ENCODE assay signal across 26 cellular contexts in the genomic region with DNA sequence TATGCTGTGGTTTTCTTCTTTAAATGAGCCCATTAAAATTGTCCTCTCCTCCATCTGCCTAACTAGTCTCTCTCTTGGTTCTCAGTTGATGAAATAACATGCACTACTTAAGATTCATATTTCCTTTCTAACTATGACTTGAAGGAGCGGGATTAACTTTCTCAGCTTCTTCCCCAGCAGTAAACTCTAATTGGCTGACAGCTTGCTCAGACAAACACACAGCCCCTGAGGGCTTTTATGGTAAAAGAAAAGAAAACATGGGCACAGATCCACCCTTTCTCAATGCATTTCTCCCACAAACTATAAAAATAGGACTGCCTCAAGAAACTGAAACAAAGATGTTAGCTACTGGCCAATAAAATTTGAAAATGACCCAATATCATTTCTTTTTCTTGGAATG.
DNase-seq lines count a peak whose midpoint lies in the region; ATAC-seq and TF ChIP-seq lines count a peak whose summit lies in the region.
"Had no signal": no experiment of that assay in that cellular context is flagged by ENCODE, and none has a peak within 500 bp of the region (broad histone marks: within the 10 kb centered on the region; RNA-seq: fewer than 3 reads in every experiment).

No MANE protein-coding gene starts in this region.

- H3K9me3 ChIP-seq in adipocyte (ENCODE audit: control insufficient read depth, low read length) (no peaks in the 10 kb centered on the region), prostate gland (no peaks in the 10 kb centered on the region)
- H3K9me3 ChIP-seq: lower lobe of right lung, sigmoid colon, SJCRH30, stomach had no signal

- H3K4me1 ChIP-seq in adipocyte (ENCODE audit: control insufficient read depth, insufficient read depth, low read length) (peaks cover 23% of the 10 kb centered on the region), prostate gland (replicated peaks) (no peaks in the 10 kb centered on the region)
- H3K4me1 ChIP-seq: lower lobe of right lung, sigmoid colon, SJCRH30, stomach had no signal

- no peaks in the 10 kb centered on the region for H3K4me1 Mint-ChIP-seq in activated CD4-positive, alpha-beta T cell treated with anti-CD3 and anti-CD28 coated beads, Interleukin-2, amount 10 ng/mL, durations not matched to agents 24 days and 14 days
- H3K4me1 Mint-ChIP-seq: CD14-positive monocyte, neural crest cell had no signal

- ATAC-seq in GM18511 (IDR thresholded peaks at IDR 0.05; ENCODE audit: unreplicated experiment): no peak
- ATAC-seq: activated T-cell treated with anti-CD3 and anti-CD28 coated beads, Interleukin-2, amount 50 U/mL, for 4 hours; lower lobe of right lung had no signal

- TF ChIP-seq CTCF in prostate gland (IDR thresholded peaks at IDR 0.05): no peak

- no peak overlapping the region for H3K4me3 Mint-ChIP-seq in activated CD4-positive, alpha-beta T cell treated with anti-CD3 and anti-CD28 coated beads, Interleukin-2, amount 10 ng/mL, durations not matched to agents 24 days and 14 days
- H3K4me3 Mint-ChIP-seq: activated naive CD4-positive, alpha-beta T cell treated with anti-CD3 and anti-CD28 coated beads for 36 hours; activated T-cell treated with anti-CD3 and anti-CD28 coated beads, Interleukin-2, amount 50 U/mL, for 4 hours; CD14-positive monocyte; neural crest cell had no signal

- 22% methylated on average over 1 of the region's 1 CpG for WGBS in prostate gland

- H3K27me3 ChIP-seq in adipocyte (replicated peaks; ENCODE audit: control insufficient read depth, insufficient read depth, low read length): no peaks in the 10 kb centered on the region
- H3K27me3 ChIP-seq in prostate gland (replicated peaks; ENCODE audit: insufficient read depth): no peaks in the 10 kb centered on the region
- H3K27me3 ChIP-seq: sigmoid colon, SJCRH30, stomach had no signal

- H3K27ac Mint-ChIP-seq in activated CD4-positive, alpha-beta T cell treated with anti-CD3 and anti-CD28 coated beads, Interleukin-2, amount 10 ng/mL, durations not matched to agents 24 days and 14 days: no peak overlapping the region
- H3K27ac Mint-ChIP-seq: activated naive CD4-positive, alpha-beta T cell treated with anti-CD3 and anti-CD28 coated beads for 36 hours; CD14-positive monocyte had no signal

- H3K9ac ChIP-seq in adipocyte (ENCODE audit: low read length): peak overlapping the region; percentile 1

- H3K4me3 ChIP-seq in adipocyte (ENCODE audit: low read length) (no peak overlapping the region), prostate gland (no peak overlapping the region)
- H3K4me3 ChIP-seq: lower lobe of right lung, sigmoid colon, SJCRH30, stomach had no signal

- TF ChIP-seq POLR2A in prostate gland (IDR thresholded peaks at IDR 0.05): no peak

- intact Hi-C loops in prostate gland (cut with DNase I): no loop called here
- intact Hi-C loops in activated CD4-positive, alpha-beta T cell treated with anti-CD3 and anti-CD28 coated beads, Interleukin-2, amount 10 ng/mL, durations not matched to agents 24 days and 14 days (cut with micrococcal nuclease): no loop called here

- DNase-seq in M059J (ENCODE audit: low read depth) (peak; percentile 47), adipocyte (ENCODE audit: low read depth) (peak; percentile 87), epithelial cell of prostate (ENCODE audit: low read depth, low spot score) (peak; percentile 29), prostate gland (ENCODE audit: low spot score) (peak; percentile 25), DMS53 (lab: John Stamatoyannopoulos, UW) (no peak), T-helper 9 cell (no peak)
- DNase-seq in activated CD4-positive, alpha-beta T cell treated with anti-CD3 and anti-CD28 coated beads, Interleukin-2, amount 10 ng/mL, durations not matched to agents 24 days and 14 days: no peak
- DNase-seq: activated CD4-positive, alpha-beta T cell treated with anti-CD3 and anti-CD28 coated beads for 4 hours; activated naive CD4-positive, alpha-beta T cell treated with anti-CD3 and anti-CD28 coated beads for 36 hours; activated T-cell treated with anti-CD3 and anti-CD28 coated beads, Interleukin-2, amount 50 U/mL, for 4 hours; cerebellar nuclear complex; H7; islet precursor cell; Karpas-422; lower lobe of right lung; NCI-H1694; NCI-H2227 treated with DMSO at 0.1 percent for 48 hours; posterior cingulate gyrus; sigmoid colon; stimulated activated CD4-positive, alpha-beta T cell treated with anti-CD3 and anti-CD28 coated beads, Interleukin-15, amount 100 ng/mL, for 24 hours; stomach; trophoblast cell had no signal

- no peaks in the 10 kb centered on the region for H3K9me3 Mint-ChIP-seq in activated CD4-positive, alpha-beta T cell treated with anti-CD3 and anti-CD28 coated beads, Interleukin-2, amount 10 ng/mL, durations not matched to agents 24 days and 14 days
- H3K9me3 Mint-ChIP-seq: activated naive CD4-positive, alpha-beta T cell treated with anti-CD3 and anti-CD28 coated beads for 36 hours; activated T-cell treated with anti-CD3 and anti-CD28 coated beads, Interleukin-2, amount 50 U/mL, for 4 hours had no signal

- no peaks in the 10 kb centered on the region for H3K36me3 ChIP-seq in adipocyte (ENCODE audit: control insufficient read depth, insufficient read depth, low read length, severe bottlenecking)
- no peaks in the 10 kb centered on the region for H3K36me3 ChIP-seq in prostate gland
- H3K36me3 ChIP-seq: lower lobe of right lung, sigmoid colon, SJCRH30, stomach had no signal

- H3K27ac ChIP-seq in epithelial cell of prostate: no peak overlapping the region
- H3K27ac ChIP-seq in prostate gland: no peak overlapping the region
- H3K27ac ChIP-seq: lower lobe of right lung, sigmoid colon, SJCRH30, stomach had no signal

- no peaks in the 10 kb centered on the region for H3K27me3 Mint-ChIP-seq in activated CD4-positive, alpha-beta T cell treated with anti-CD3 and anti-CD28 coated beads, Interleukin-2, amount 10 ng/mL, durations not matched to agents 24 days and 14 days

- H3K36me3 Mint-ChIP-seq in activated CD4-positive, alpha-beta T cell treated with anti-CD3 and anti-CD28 coated beads, Interleukin-2, amount 10 ng/mL, durations not matched to agents 24 days and 14 days (ENCODE audit: low read depth): no peaks in the 10 kb centered on the region
- H3K36me3 Mint-ChIP-seq: CD14-positive monocyte had no signal

Comparison
In these comparisons a context has a peak if more than half of its experiments do, and no peak if none do; other contexts are left out.
1. DNase-seq: peak in M059J (single experiment), adipocyte (single experiment), epithelial cell of prostate (single experiment) and prostate gland (single experiment); none in activated CD4-positive, alpha-beta T cell treated with anti-CD3 and anti-CD28 coated beads, Interleukin-2, amount 10 ng/mL, durations not matched to agents 24 days and 14 days (single experiment), DMS53 (single experiment) and T-helper 9 cell (single experiment).